ENCODE assay signal across 19 cellular contexts in genomic region chr22:34833982-34834510, GRCh38.
"Had no signal": no experiment of that assay in that cellular context is flagged by ENCODE, and none has a peak within 500 bp of the region (broad histone marks: within the 10 kb centered on the region; RNA-seq: fewer than 3 reads in every experiment).

No MANE protein-coding gene starts in this region.

- DNase-seq: activated gamma-delta T cell treated with Interleukin-2 at 50 U/mL for 16 hours; activated T-cell treated with anti-CD3 and anti-CD28 coated beads, Interleukin-2, amount 50 U/mL, for 1 hour; body of pancreas; cortex of kidney; erythroblast; foreskin fibroblast; hippocampal formation; mesenchymal stem cell; naive B cell; stimulated activated CD4-positive, alpha-beta T cell treated with anti-CD3 and anti-CD28 coated beads, Interleukin-4, amount 100 ng/mL, for 4 hours; stimulated activated naive CD8-positive, alpha-beta T cell treated with anti-CD3 and anti-CD28 coated beads, Interleukin-15, Interleukin-2, amounts not matched to agents 100 U/mL and 50 U/mL, for 24 hours; T-cell; upper lobe of right lung; WERI-Rb-1 had no signal

- H3K4me3 ChIP-seq: body of pancreas, cardiac muscle cell, right atrium auricular region, upper lobe of right lung had no signal

- H3K27ac ChIP-seq: body of pancreas, cardiac muscle cell, right atrium auricular region, upper lobe of right lung, WERI-Rb-1 had no signal

- H3K27ac Mint-ChIP-seq: activated naive CD4-positive, alpha-beta T cell treated with anti-CD3 and anti-CD28 coated beads, Interleukin-2, amount 50 U/mL, for 24 hours; progenitor cell of endocrine pancreas; T-cell; T-helper 2 cell treated with Interferon-gamma antibody and Interleukin-4, amounts not matched to agents 5 μg/mL and 100 μg/mL, for 36 hours had no signal

- H3K4me1 Mint-ChIP-seq: activated naive CD4-positive, alpha-beta T cell treated with anti-CD3 and anti-CD28 coated beads, Interleukin-2, amount 50 U/mL, for 24 hours; naive B cell; T-cell had no signal

- H3K4me3 Mint-ChIP-seq: activated naive CD4-positive, alpha-beta T cell treated with anti-CD3 and anti-CD28 coated beads, Interleukin-2, amount 50 U/mL, for 24 hours; naive B cell; T-cell; T-helper 2 cell treated with Interferon-gamma antibody and Interleukin-4, amounts not matched to agents 5 μg/mL and 100 μg/mL, for 36 hours had no signal

- H3K9me3 ChIP-seq: body of pancreas, right atrium auricular region, upper lobe of right lung had no signal

- H3K27me3 Mint-ChIP-seq: activated naive CD4-positive, alpha-beta T cell treated with anti-CD3 and anti-CD28 coated beads, Interleukin-2, amount 50 U/mL, for 24 hours had no signal

- H3K36me3 Mint-ChIP-seq: activated naive CD4-positive, alpha-beta T cell treated with anti-CD3 and anti-CD28 coated beads, Interleukin-2, amount 50 U/mL, for 24 hours; naive B cell; T-cell had no signal

- H3K4me1 ChIP-seq: body of pancreas, right atrium auricular region, upper lobe of right lung had no signal

- H3K36me3 ChIP-seq: cardiac muscle cell, right atrium auricular region, upper lobe of right lung, WERI-Rb-1 had no signal

- H3K9me3 Mint-ChIP-seq: activated naive CD4-positive, alpha-beta T cell treated with anti-CD3 and anti-CD28 coated beads, Interleukin-2, amount 50 U/mL, for 24 hours had no signal

- ATAC-seq: body of pancreas; stimulated activated naive CD8-positive, alpha-beta T cell treated with anti-CD3 and anti-CD28 coated beads, Interleukin-15, Interleukin-2, amounts not matched to agents 100 U/mL and 50 U/mL, for 24 hours; T-cell; upper lobe of right lung had no signal

- H3K27me3 ChIP-seq: body of pancreas, cardiac muscle cell, right atrium auricular region, upper lobe of right lung had no signal
